8 cellular contexts compared by ENCODE assay signal in genomic region chr20:38034108-38034649, GRCh38. TPM values are rescaled to one million over a fixed set of nuclear protein-coding genes. Genes with fewer than 3 reads are reported as not detected.
DNase-seq lines count a peak whose midpoint lies in the region; TF ChIP-seq lines count a peak whose summit lies in the region.

No MANE protein-coding gene starts in this region.

- intact Hi-C loops in CD4-positive, alpha-beta memory T cell (cut with micrococcal nuclease): loop anchor here (10.0 kb wide), 1 partner anchor 411 kb away; no protein-coding TSS in a partner anchor

- peak overlapping the region; percentile 74 to 96 for H3K4me3 ChIP-seq in CD4-positive, alpha-beta memory T cell (ENCODE audit: low read length in 2 of 2)
- H3K4me3 ChIP-seq in iPS-18c (ENCODE audit: insufficient read depth, low read depth, low read length) (peak overlapping the region; percentile 98), stomach smooth muscle (ENCODE audit: low read length in 2 of 2) (peak overlapping the region; percentile 86 to 99)

- H3K27me3 ChIP-seq in CD4-positive, alpha-beta memory T cell (ENCODE audit: insufficient read depth, low read length): no peaks in the 10 kb centered on the region
- no peaks in the 10 kb centered on the region for H3K27me3 ChIP-seq in stomach smooth muscle (ENCODE audit: control insufficient read depth in 1 of 2, insufficient read depth in 2 of 2, low read length in 2 of 2)

- CTCF ChIA-PET in CD4-positive, alpha-beta memory T cell (lab: Charles Lee; ENCODE audit: partially characterized antibody): interaction anchor here (0.7 to 1.3 kb wide), 2 partner anchors 22 to 23 kb away, joined by 3 read pairs; no protein-coding TSS in a partner anchor
- CTCF ChIA-PET in GM10248 (lab: Yijun Ruan, JAX): interaction anchor here (0.9 to 2.0 kb wide), 7 partner anchors 8 to 187 kb away, joined by 3 to 9 read pairs (median 4); no protein-coding TSS in a partner anchor

- peak overlapping the region; percentile 99 to 100 (median 99) for H3K27ac Mint-ChIP-seq in CD4-positive, alpha-beta memory T cell
- peak overlapping the region; percentile 95 for H3K27ac Mint-ChIP-seq in HFFc6
- peak overlapping the region; percentile 95 for H3K27ac Mint-ChIP-seq in activated naive CD8-positive, alpha-beta T cell

- H3K9me3 Mint-ChIP-seq in CD4-positive, alpha-beta memory T cell: no peaks in the 10 kb centered on the region
- H3K9me3 Mint-ChIP-seq in HFFc6: no peaks in the 10 kb centered on the region
- no peaks in the 10 kb centered on the region for H3K9me3 Mint-ChIP-seq in activated naive CD8-positive, alpha-beta T cell (ENCODE audit: low read depth)

- TF ChIP-seq CTCF in HFFc6 (IDR thresholded peaks at IDR 0.05): no peak
- TF ChIP-seq CTCF in GM10248 (IDR thresholded peaks at IDR 0.05; ENCODE audit: control extremely low read depth, extremely low read depth, low read depth, missing control alignments): no peak

- H3K4me1 ChIP-seq in CD4-positive, alpha-beta memory T cell (ENCODE audit: insufficient read depth, low read length): peaks cover 73% of the 10 kb centered on the region
- peaks cover 28% of the 10 kb centered on the region for H3K4me1 ChIP-seq in stomach smooth muscle (ENCODE audit: control insufficient read depth, insufficient read depth, low read length)

- H3K27me3 Mint-ChIP-seq in CD4-positive, alpha-beta memory T cell: no peaks in the 10 kb centered on the region
- peaks cover 2% of the 10 kb centered on the region for H3K27me3 Mint-ChIP-seq in HFFc6 (ENCODE audit: insufficient read depth)
- no peaks in the 10 kb centered on the region for H3K27me3 Mint-ChIP-seq in activated naive CD8-positive, alpha-beta T cell

- POLR2A ChIA-PET in CD4-positive, alpha-beta memory T cell (lab: Charles Lee; ENCODE audit: partially characterized antibody): interaction anchor here (0.6 to 1.9 kb wide), 6 partner anchors 9 to 438 kb away, joined by 3 to 5 read pairs (median 4); partner anchors contain the start of gene RALGAPB
- POLR2A ChIA-PET in GM10248 (lab: Yijun Ruan, JAX): interaction anchor here (1.5 to 2.2 kb wide), 2 partner anchors 9 to 12 kb away, joined by 5 to 11 read pairs; no protein-coding TSS in a partner anchor

- H3K36me3 Mint-ChIP-seq in CD4-positive, alpha-beta memory T cell: peaks cover 10 to 41% of the 10 kb centered on the region in 2 donors
- peaks cover 21% of the 10 kb centered on the region for H3K36me3 Mint-ChIP-seq in HFFc6 (ENCODE audit: low read depth)
- H3K36me3 Mint-ChIP-seq in activated naive CD8-positive, alpha-beta T cell: peaks cover 11% of the 10 kb centered on the region

- H3K9ac ChIP-seq in stomach smooth muscle (ENCODE audit: low read length in 2 of 2): peak overlapping the region; percentile 96 to 99

- H3K4me3 Mint-ChIP-seq in CD4-positive, alpha-beta memory T cell: peak overlapping the region; percentile 95 to 100 (median 98)
- peak overlapping the region; percentile 99 for H3K4me3 Mint-ChIP-seq in HFFc6
- peak overlapping the region; percentile 99 for H3K4me3 Mint-ChIP-seq in activated naive CD8-positive, alpha-beta T cell

- DNase-seq in CD4-positive, alpha-beta memory T cell: no peak
- no peak for DNase-seq in HFFc6
- no peak for DNase-seq in ureter (ENCODE audit: low spot score)
- DNase-seq in stimulated activated CD4-positive, alpha-beta T cell treated with anti-CD3 and anti-CD28 coated beads, Interleukin-4, amount 100 ng/mL, for 24 hours: no peak
- no peak for DNase-seq in GM10248 (ENCODE audit: extremely low spot score)

- peaks cover 48 to 80% (median 59%) of the 10 kb centered on the region in 4 donors for H3K4me1 Mint-ChIP-seq in CD4-positive, alpha-beta memory T cell
- peaks cover 55% of the 10 kb centered on the region for H3K4me1 Mint-ChIP-seq in HFFc6 (ENCODE audit: low read depth)
- peaks cover 76% of the 10 kb centered on the region for H3K4me1 Mint-ChIP-seq in activated naive CD8-positive, alpha-beta T cell (ENCODE audit: low read depth)

- H3K9me3 ChIP-seq in CD4-positive, alpha-beta memory T cell (ENCODE audit: control insufficient read depth in 1 of 2, low read length in 2 of 2): no peaks in the 10 kb centered on the region
- H3K9me3 ChIP-seq in iPS-18c (ENCODE audit: control insufficient read depth, insufficient read depth, low read length): no peaks in the 10 kb centered on the region
- no peaks in the 10 kb centered on the region for H3K9me3 ChIP-seq in stomach smooth muscle (ENCODE audit: control insufficient read depth in 2 of 2, low read length in 2 of 2)

- no peaks in the 10 kb centered on the region for H3K36me3 ChIP-seq in CD4-positive, alpha-beta memory T cell (ENCODE audit: insufficient read depth, low read length)
- H3K36me3 ChIP-seq in stomach smooth muscle (ENCODE audit: control insufficient read depth in 2 of 2, insufficient read depth in 2 of 2, low read length in 2 of 2): peaks cover 9% of the 10 kb centered on the region in 2 donors

- peak overlapping the region; percentile 97 for H3K27ac ChIP-seq in CD4-positive, alpha-beta memory T cell (ENCODE audit: low read depth, low read length)
- peak overlapping the region; percentile 93 for H3K27ac ChIP-seq in stomach smooth muscle (ENCODE audit: low read length)

RNA-seq across cellular contexts. Expression of gene RPRD1B, which starts 0.6 kb away (rescaled TPM):
- total RNA-seq in CD4-positive, alpha-beta memory T cell: 10 to 100 TPM; 42.8 to 43.8 TPM
- polyA plus RNA-seq in CD4-positive, alpha-beta memory T cell: 1 to 10 TPM; 3.7 to 6.6 TPM
- 10 to 100 TPM; 15.9 to 20.2 (median 19.2) TPM for total RNA-seq in HFFc6 (2021; fragmentation: NEBNext Ultra II Directional; extraction: Animal tissue kit (Norgen Biotek cat#: 25700))
- 61.3 TPM for total RNA-seq in ureter

RNA-seq across cellular contexts. Expression of gene TTI1, which starts 0.9 kb away (rescaled TPM):
- 10 to 100 TPM; 26.1 to 26.6 TPM for total RNA-seq in CD4-positive, alpha-beta memory T cell
- 10 to 100 TPM; 13.0 to 19.6 TPM for polyA plus RNA-seq in CD4-positive, alpha-beta memory T cell
- 10 to 100 TPM; 11.8 to 17.9 (median 14.1) TPM for total RNA-seq in HFFc6 (2021; fragmentation: NEBNext Ultra II Directional; extraction: Animal tissue kit (Norgen Biotek cat#: 25700))
- total RNA-seq in ureter: 29.5 TPM
